Comparison of ENCODE assay signal across 11 cellular contexts in the genomic region with DNA sequence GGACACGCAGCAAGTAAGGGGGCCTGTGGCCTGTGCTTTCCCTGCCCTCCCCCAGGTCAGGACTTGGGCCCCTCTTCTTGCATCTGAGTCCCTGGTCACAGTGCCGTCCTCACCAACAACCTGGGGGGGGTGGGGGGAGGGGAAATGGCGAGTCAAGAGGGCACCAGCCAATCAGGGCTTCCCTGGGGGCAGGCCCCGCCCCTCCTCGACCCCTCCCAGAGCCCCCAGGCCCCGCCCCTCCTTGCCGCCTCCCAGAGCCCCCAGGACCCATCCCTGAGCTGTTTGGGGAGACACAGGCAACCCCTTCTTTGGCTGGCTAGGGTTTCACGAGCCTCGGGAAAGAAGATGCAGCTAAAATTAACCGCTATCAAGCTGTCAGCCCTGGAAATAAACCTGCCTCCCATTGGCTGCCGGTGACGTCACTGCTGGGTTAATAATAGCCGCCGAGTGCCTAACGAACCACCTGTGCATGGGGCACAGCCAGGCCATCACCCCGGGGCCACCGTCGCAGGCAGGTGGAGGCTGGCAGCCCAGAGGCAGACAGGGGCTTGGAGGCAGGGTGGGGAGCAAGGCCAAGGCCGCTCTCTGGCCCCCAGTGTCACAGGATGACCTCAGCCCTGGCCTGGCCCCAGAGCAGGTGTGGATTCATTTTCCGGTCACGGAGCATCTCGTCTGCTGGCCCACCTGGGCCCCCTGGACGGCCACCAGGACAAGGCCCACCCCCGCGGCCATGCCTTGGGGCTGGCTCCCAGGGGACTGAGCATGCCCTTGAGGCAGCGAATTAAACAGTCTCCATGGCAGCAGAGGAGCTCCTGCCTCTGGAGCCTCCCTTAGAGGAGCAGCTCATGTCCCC. TPM values are rescaled to one million over a fixed set of nuclear protein-coding genes. Genes with fewer than 3 reads are reported as not detected.
A peak's percentile ranks its signal among the peaks of the same experiment; 100 is the strongest.
DNase-seq lines count a peak whose midpoint lies in the region; ATAC-seq and TF ChIP-seq lines count a peak whose summit lies in the region.
"Had no signal": no experiment of that assay in that cellular context is flagged by ENCODE, and none has a peak within 500 bp of the region (broad histone marks: within the 10 kb centered on the region; RNA-seq: fewer than 3 reads in every experiment).

No MANE protein-coding gene starts in this region.

- 0 to 25% (median 23%) methylated on average over 3 to 26 of the region's 26 CpGs for WGBS in stomach, 5 donors

- H2AFZ ChIP-seq in osteoblast (ENCODE audit: low read length) = no peak overlapping the region

- H3K27me3 Mint-ChIP-seq in chondrocyte (ENCODE audit: low read depth) = peaks cover 8% of the 10 kb centered on the region

- H3K36me3 ChIP-seq in osteoblast (ENCODE audit: insufficient read depth, low read length) = no peaks in the 10 kb centered on the region
- H3K36me3 ChIP-seq in stomach = no peaks in the 10 kb centered on the region
- no peaks in the 10 kb centered on the region for H3K36me3 ChIP-seq in left lung

- no peak for TF ChIP-seq POLR2A in stomach (IDR thresholded peaks at IDR 0.05)

- H3K9me3 ChIP-seq in osteoblast (ENCODE audit: low read depth, low read length) = no peaks in the 10 kb centered on the region
- H3K9me3 ChIP-seq in stomach = peaks cover 3 to 23% (median 20%) of the 10 kb centered on the region in 4 donors
- peaks cover 0 to 10% of the 10 kb centered on the region in 2 donors for H3K9me3 ChIP-seq in left lung

- ATAC-seq in stimulated activated effector memory CD8-positive, alpha-beta T cell treated with anti-CD3 and anti-CD28 coated beads, Interleukin-12 subunit alpha, Interleukin-12 subunit beta, amount 100 ng/mL, for 72 hours = no peak
- no peak for ATAC-seq in left lung

- TF ChIP-seq EP300 in stomach (IDR thresholded peaks at IDR 0.05) = no peak

- no peak overlapping the region for H3K4me2 ChIP-seq in osteoblast (ENCODE audit: insufficient read depth, low read length)

- no peaks in the 10 kb centered on the region for H4K20me1 ChIP-seq in osteoblast (ENCODE audit: insufficient read depth, low read length)

- peaks cover 4% of the 10 kb centered on the region for H3K9me3 Mint-ChIP-seq in stimulated activated effector memory CD8-positive, alpha-beta T cell treated with anti-CD3 and anti-CD28 coated beads, Interleukin-12 subunit alpha, Interleukin-12 subunit beta, amount 100 ng/mL, for 72 hours
- peaks cover 15% of the 10 kb centered on the region for H3K9me3 Mint-ChIP-seq in chondrocyte (ENCODE audit: low read depth)

- no peak overlapping the region for H3K4me3 Mint-ChIP-seq in stimulated activated effector memory CD8-positive, alpha-beta T cell treated with anti-CD3 and anti-CD28 coated beads, Interleukin-12 subunit alpha, Interleukin-12 subunit beta, amount 100 ng/mL, for 72 hours
- H3K4me3 Mint-ChIP-seq in chondrocyte (ENCODE audit: unreplicated experiment) = no peak overlapping the region
- H3K4me3 Mint-ChIP-seq: activated naive CD8-positive, alpha-beta T cell treated with anti-CD3 and anti-CD28 coated beads for 36 hours had no signal

- H3K27ac Mint-ChIP-seq in stimulated activated effector memory CD8-positive, alpha-beta T cell treated with anti-CD3 and anti-CD28 coated beads, Interleukin-12 subunit alpha, Interleukin-12 subunit beta, amount 100 ng/mL, for 72 hours = no peak overlapping the region
- no peak overlapping the region for H3K27ac Mint-ChIP-seq in chondrocyte (ENCODE audit: unreplicated experiment)
- H3K27ac Mint-ChIP-seq: activated naive CD8-positive, alpha-beta T cell treated with anti-CD3 and anti-CD28 coated beads for 36 hours had no signal

- no peak overlapping the region for H3K27ac ChIP-seq in osteoblast (ENCODE audit: low read depth, low read length)
- no peak overlapping the region for H3K27ac ChIP-seq in stomach
- H3K27ac ChIP-seq in left lung = no peak overlapping the region

- H3K4me1 ChIP-seq in osteoblast (ENCODE audit: insufficient read depth, low read length) = no peaks in the 10 kb centered on the region
- H3K4me1 ChIP-seq in stomach = peaks cover 18 to 29% (median 27%) of the 10 kb centered on the region in 4 donors
- H3K4me1 ChIP-seq in left lung = peaks cover 0 to 20% of the 10 kb centered on the region in 2 donors

- no peaks in the 10 kb centered on the region for H3K36me3 Mint-ChIP-seq in stimulated activated effector memory CD8-positive, alpha-beta T cell treated with anti-CD3 and anti-CD28 coated beads, Interleukin-12 subunit alpha, Interleukin-12 subunit beta, amount 100 ng/mL, for 72 hours
- peaks cover 6% of the 10 kb centered on the region for H3K36me3 Mint-ChIP-seq in chondrocyte (ENCODE audit: low read depth)
- H3K36me3 Mint-ChIP-seq: activated naive CD8-positive, alpha-beta T cell treated with anti-CD3 and anti-CD28 coated beads for 36 hours had no signal

- peaks cover 5% of the 10 kb centered on the region for H3K4me1 Mint-ChIP-seq in stimulated activated effector memory CD8-positive, alpha-beta T cell treated with anti-CD3 and anti-CD28 coated beads, Interleukin-12 subunit alpha, Interleukin-12 subunit beta, amount 100 ng/mL, for 72 hours
- no peaks in the 10 kb centered on the region for H3K4me1 Mint-ChIP-seq in chondrocyte (ENCODE audit: low read depth)

- peaks cover 35% of the 10 kb centered on the region for H3K27me3 ChIP-seq in osteoblast (ENCODE audit: insufficient read depth, low read length)
- peaks cover 11 to 89% (median 64%) of the 10 kb centered on the region in 3 donors for H3K27me3 ChIP-seq in stomach
- peaks cover 31 to 98% of the 10 kb centered on the region in 2 donors for H3K27me3 ChIP-seq in left lung

- TF ChIP-seq CTCF in osteoblast (IDR thresholded peaks at IDR 0.05; ENCODE audit: extremely low read depth, low read depth, low read length) (no peak), stomach (IDR thresholded peaks at IDR 0.05) (no peak), left lung (IDR thresholded peaks at IDR 0.05) (no peak), chondrocyte (IDR thresholded peaks at IDR 0.05) (no peak)

- H3K79me2 ChIP-seq in osteoblast (ENCODE audit: insufficient read depth, low read length) = no peaks in the 10 kb centered on the region

- DNase-seq in HPDE6-E6E7 (ENCODE audit: extremely low spot score) (peak; percentile 62), NCI-H2227 (lab: John Stamatoyannopoulos, UW; ENCODE audit: unreplicated experiment) (peak; percentile 73), dermis blood vessel endothelial cell (peak; percentile 22), osteoblast (ENCODE audit: insufficient read length, low spot score, missing footprints) (peak; percentile 93), stomach (no peak), left lung (no peak), chondrocyte (ENCODE audit: low spot score) (no peak)
- DNase-seq in stimulated activated effector memory CD8-positive, alpha-beta T cell treated with anti-CD3 and anti-CD28 coated beads, Interleukin-12 subunit alpha, Interleukin-12 subunit beta, amount 100 ng/mL, for 72 hours (ENCODE audit: low spot score in 2 of 2) = no peak
- DNase-seq: activated naive CD8-positive, alpha-beta T cell treated with anti-CD3 and anti-CD28 coated beads for 36 hours; T-helper 9 cell had no signal

- intact Hi-C loops in stomach (cut with DNase I; ENCODE audit: low total_unique reads) = no loop called here
- intact Hi-C loops in left lung (cut with DNase I) = no loop called here

- no peak overlapping the region for H3K4me3 ChIP-seq in osteoblast (ENCODE audit: insufficient read depth, low read length)
- no peak overlapping the region for H3K4me3 ChIP-seq in stomach
- H3K4me3 ChIP-seq in left lung = no peak overlapping the region

RNA-seq across cellular contexts. Expression of a gene that starts 3.2 kb away (rescaled TPM):
- total RNA-seq in dermis blood vessel endothelial cell (5.0 and 5.3 TPM in 2 replicates), osteoblast (not detected in 2 replicates), stomach (10 to 100 TPM in 2 of 5 donors, 1 to 10 TPM in 1, under 1 TPM in 1, not detected in 1; 0.58 to 64.8 (median 16.7) TPM), left lung (under 1 TPM; 0.47 to 0.50 TPM), chondrocyte (0.34 to 6.5 TPM (median 5.5 TPM) in 3 replicates)
- polyA plus RNA-seq in stomach = 10 to 100 TPM in 2 of 3 donors, 1 to 10 TPM in 1; 4.6 to 53.0 (median 25.0) TPM

RNA-seq across cellular contexts. Expression of a gene that starts 18.5 kb away (rescaled TPM):
- total RNA-seq in dermis blood vessel endothelial cell (19.9 and 37.3 TPM in 2 replicates), osteoblast (52.2 and 85.4 TPM in 2 replicates), stomach (100 to 1,000 TPM in 2 of 5 donors, 10 to 100 TPM in 2, 1 to 10 TPM in 1; 1.8 to 213 (median 84.8) TPM), left lung (100 to 1,000 TPM; 233 to 662 TPM), chondrocyte (245 to 268 TPM (median 261 TPM) in 3 replicates)
- 100 to 1,000 TPM; 570 to 756 (median 749) TPM for polyA plus RNA-seq in stomach

RNA-seq across cellular contexts. Expression of a gene that starts 29.6 kb away (rescaled TPM):
- total RNA-seq in dermis blood vessel endothelial cell (not detected in 2 replicates), osteoblast (0.36 TPM in 1 of 2 replicates, not detected in the other), stomach (1 to 10 TPM in 1 of 5 donors, not detected in 4; 2.2 TPM), left lung (not detected), chondrocyte (not detected in 3 replicates)
- polyA plus RNA-seq in stomach = under 1 TPM in 2 of 3 donors, not detected in 1; 0.03 to 0.25 TPM
- total RNA-seq: glomerular endothelial cell had no signal

RNA-seq across cellular contexts. Expression of a gene that starts 35.1 kb away (rescaled TPM):
- total RNA-seq in dermis blood vessel endothelial cell = under 0.01 and 0.05 TPM in 2 replicates
- under 0.01 TPM in 1 of 2 replicates, not detected in the other for total RNA-seq in osteoblast
- 10 to 100 TPM; 10.3 to 98.5 (median 22.2) TPM for total RNA-seq in stomach
- polyA plus RNA-seq in stomach = 10 to 100 TPM in 2 of 3 donors, 1 to 10 TPM in 1; 7.7 to 32.5 (median 23.6) TPM
- total RNA-seq in left lung = 1 to 10 TPM; 4.5 to 7.3 TPM
- total RNA-seq in chondrocyte = not detected in 3 replicates
- total RNA-seq: glomerular endothelial cell had no signal

RNA-seq across cellular contexts. Expression of a gene that starts 45.5 kb away (rescaled TPM):
- total RNA-seq in dermis blood vessel endothelial cell = not detected in 2 replicates
- not detected in 2 replicates for total RNA-seq in osteoblast
- 1 to 10 TPM in 1 of 5 donors, under 1 TPM in 1, not detected in 3; 0.87 to 3.5 TPM for total RNA-seq in stomach
- polyA plus RNA-seq in stomach = 1 to 10 TPM in 1 of 3 donors, not detected in 2; 2.1 TPM
- total RNA-seq in left lung = not detected
- not detected in 3 replicates for total RNA-seq in chondrocyte
- total RNA-seq: activated naive CD8-positive, alpha-beta T cell treated with anti-CD3 and anti-CD28 coated beads for 36 hours; glomerular endothelial cell had no signal

Comparison
In these comparisons a context has a peak if more than half of its experiments do, and no peak if none do; other contexts are left out.
1. DNase-seq: peak in HPDE6-E6E7 (single experiment), NCI-H2227 (single experiment), dermis blood vessel endothelial cell (single experiment) and osteoblast (single experiment); none in stomach (single experiment), stimulated activated effector memory CD8-positive, alpha-beta T cell treated with anti-CD3 and anti-CD28 coated beads, Interleukin-12 subunit alpha, Interleukin-12 subunit beta, amount 100 ng/mL, for 72 hours (0 of 2), left lung (0 of 2) and chondrocyte (single experiment).